8 cellular contexts compared by ENCODE assay signal in genomic region chr4:153643406-153644016, GRCh38. TPM values are rescaled to one million over a fixed set of nuclear protein-coding genes. Genes with fewer than 3 reads are reported as not detected.
DNase-seq lines count a peak whose midpoint lies in the region; ATAC-seq lines count a peak whose summit lies in the region.

No MANE protein-coding gene starts in this region.

- DNase-seq in DMS114 treated with DMSO at 0.1 percent for 48 hours (lab: John Stamatoyannopoulos, UW; ENCODE audit: unreplicated experiment), result peak; percentile 39
- peak; percentile 21 for DNase-seq in NCI-H2196 (lab: John Stamatoyannopoulos, UW; ENCODE audit: unreplicated experiment)
- DNase-seq in amniotic epithelial cell (ENCODE audit: low read depth), result peak; percentile 61
- DNase-seq in left colon, result no peak
- DNase-seq in midbrain (lab: John Stamatoyannopoulos, UW), result no peak
- no peak for DNase-seq in activated CD4-positive, alpha-beta T cell treated with anti-CD3 and anti-CD28 coated beads for 48 hours

- intact Hi-C loops in left colon (cut with DNase I, micrococcal nuclease), result loop anchor here in 1 of 2 donors (10.0 kb wide), 1 partner anchor 299 kb away; the partner anchor contains the start of gene MND1

- peak; percentile 74 for ATAC-seq in GM19328 (IDR thresholded peaks at IDR 0.05; ENCODE audit: unreplicated experiment)
- peak; percentile 91 for ATAC-seq in HG03175 (IDR thresholded peaks at IDR 0.05; ENCODE audit: unreplicated experiment)
- ATAC-seq in left colon, result peak; percentile 89

RNA-seq across cellular contexts. Expression of gene TLR2, which starts 40.6 kb away (rescaled TPM):
- 1 to 10 TPM; 4.3 to 5.3 TPM for total RNA-seq in left colon

Comparison
In these comparisons a context has a peak if more than half of its experiments do, and no peak if none do; other contexts are left out.
1. DNase-seq: peak in DMS114 treated with DMSO at 0.1 percent for 48 hours (single experiment), NCI-H2196 (single experiment) and amniotic epithelial cell (single experiment); none in left colon (0 of 2), midbrain (single experiment) and activated CD4-positive, alpha-beta T cell treated with anti-CD3 and anti-CD28 coated beads for 48 hours (single experiment).
2. Peak in every context shown above with its lines, with median percentiles within 50 percentile points of each other: ATAC-seq.